In genomic region chr19:18446811-18447359, GRCh38 we compare ENCODE assay signal across 20 cellular contexts. TPM values are rescaled to one million over a fixed set of nuclear protein-coding genes. Genes with fewer than 3 reads are reported as not detected.
"Had no signal": no experiment of that assay in that cellular context is flagged by ENCODE, and none has a peak within 500 bp of the region (broad histone marks: within the 10 kb centered on the region; RNA-seq: fewer than 3 reads in every experiment).

No MANE protein-coding gene starts in this region.

- FAIRE-seq: astrocyte, islet of Langerhans, small intestine had no signal

- H3K27me3 Mint-ChIP-seq: activated naive CD8-positive, alpha-beta T cell treated with anti-CD3 and anti-CD28 coated beads, Interleukin-2, amount 50 U/mL, for 24 hours; progenitor cell of endocrine pancreas had no signal

- H3K4me3 Mint-ChIP-seq: activated naive CD4-positive, alpha-beta T cell treated with anti-CD3 and anti-CD28 coated beads for 36 hours; activated naive CD8-positive, alpha-beta T cell treated with anti-CD3 and anti-CD28 coated beads, Interleukin-2, amount 50 U/mL, for 24 hours; naive thymus-derived CD4-positive, alpha-beta T cell had no signal

- H3K27ac Mint-ChIP-seq: activated naive CD4-positive, alpha-beta T cell treated with anti-CD3 and anti-CD28 coated beads for 36 hours; activated naive CD8-positive, alpha-beta T cell treated with anti-CD3 and anti-CD28 coated beads, Interleukin-2, amount 50 U/mL, for 24 hours; activated T-helper 2 cell treated with anti-CD3 and anti-CD28 coated beads, Interferon-gamma antibody, Interleukin-2, Interleukin-4, amounts not matched to agents 10 μg/mL and 5 μg/mL and 100 μg/mL, durations not matched to agents 14 hours and 24 hours and 36 hours; progenitor cell of endocrine pancreas had no signal

- DNase-seq: activated CD4-positive, CD25-positive, alpha-beta regulatory T cell treated with anti-CD3 and anti-CD28 coated beads, Interleukin-2, amount 50 U/mL, for 72 hours; activated naive CD4-positive, alpha-beta T cell treated with anti-CD3 and anti-CD28 coated beads for 36 hours; activated naive CD8-positive, alpha-beta T cell treated with anti-CD3 and anti-CD28 coated beads, Interleukin-2, amount 50 U/mL, for 24 hours; mammary epithelial cell; mucosa of descending colon; naive thymus-derived CD4-positive, alpha-beta T cell; nucleus accumbens; small intestine; stimulated activated CD4-positive, alpha-beta T cell treated with anti-CD3 and anti-CD28 coated beads, Interleukin-4, amount 100 ng/mL, for 4 hours; stimulated activated CD8-positive, alpha-beta memory T cell treated with anti-CD3 and anti-CD28 coated beads, Interleukin-4, amount 100 ng/mL, for 48 hours; stimulated activated naive CD4-positive, alpha-beta T cell treated with Interleukin-2 at 50 U/mL for 16 hours; substantia nigra; transverse colon had no signal

- ATAC-seq: activated naive CD8-positive, alpha-beta T cell treated with anti-CD3 and anti-CD28 coated beads, Interleukin-2, amount 50 U/mL, for 24 hours; mucosa of descending colon; naive thymus-derived CD4-positive, alpha-beta T cell; right cardiac atrium had no signal

- H3K27me3 ChIP-seq: transverse colon had no signal

- H3K9me3 ChIP-seq: mucosa of descending colon, transverse colon had no signal

- H3K4me3 ChIP-seq: mucosa of descending colon, transverse colon had no signal

RNA-seq across cellular contexts. Expression of gene LRRC25, which starts 49.5 kb away (rescaled TPM):
- total RNA-seq: activated CD8-positive, alpha-beta memory T cell treated with anti-CD3 and anti-CD28 coated beads for 36 hours; activated naive CD4-positive, alpha-beta T cell treated with anti-CD3 and anti-CD28 coated beads for 36 hours; activated T-helper 2 cell treated with anti-CD3 and anti-CD28 coated beads, Interferon-gamma antibody, Interleukin-2, Interleukin-4, amounts not matched to agents 10 μg/mL and 5 μg/mL and 100 μg/mL, durations not matched to agents 14 hours and 24 hours and 36 hours; astrocyte; dermis microvascular lymphatic vessel endothelial cell; mammary epithelial cell; progenitor cell of endocrine pancreas had no signal
- polyA plus RNA-seq: mammary epithelial cell had no signal
